Comparison of ENCODE assay signal across 12 cellular contexts in the genomic region with DNA sequence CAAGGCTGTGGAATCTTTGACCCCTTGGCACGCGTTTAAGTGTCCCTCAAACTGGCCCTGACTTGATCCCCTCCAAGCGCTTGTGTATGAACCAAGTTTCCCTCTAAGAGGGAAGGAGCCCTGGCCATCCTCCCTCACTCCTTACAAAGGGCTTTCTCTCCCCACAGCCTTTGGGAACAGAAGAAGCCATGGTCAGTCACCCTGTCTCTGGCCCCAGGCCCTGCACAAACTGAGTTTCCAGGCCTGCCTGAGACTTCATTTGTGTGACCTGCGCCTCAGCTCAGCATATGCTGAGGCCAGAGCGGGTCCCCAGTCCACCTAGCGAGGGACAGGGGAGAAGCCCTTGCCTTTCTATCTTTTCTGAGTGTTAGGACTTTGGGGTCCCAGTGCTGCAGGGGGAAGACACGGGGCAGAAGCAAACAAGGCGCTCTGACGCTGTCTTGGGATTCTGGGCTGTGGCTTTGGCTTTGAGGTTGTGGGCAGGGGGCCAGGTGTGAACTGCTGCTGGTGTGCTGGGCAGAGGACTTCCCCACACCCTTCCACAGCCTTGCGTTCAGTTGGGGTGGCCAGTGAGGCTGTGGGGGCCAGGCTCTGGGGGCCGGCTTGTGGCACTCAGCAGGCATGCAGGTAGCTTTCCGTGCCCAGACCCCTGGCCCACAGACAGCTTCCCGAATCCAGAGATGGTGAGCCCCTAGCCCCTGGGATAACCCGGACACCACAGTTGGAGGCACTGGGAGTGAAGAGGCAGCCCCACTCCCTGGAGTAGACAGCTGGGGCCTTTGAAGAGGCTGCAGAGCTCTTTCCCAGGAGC. TPM values are rescaled to one million over a fixed set of nuclear protein-coding genes. Genes with fewer than 3 reads are reported as not detected.
DNase-seq lines count a peak whose midpoint lies in the region; ATAC-seq and TF ChIP-seq lines count a peak whose summit lies in the region.
"Had no signal": no experiment of that assay in that cellular context is flagged by ENCODE, and none has a peak within 500 bp of the region (broad histone marks: within the 10 kb centered on the region; RNA-seq: fewer than 3 reads in every experiment).

No MANE protein-coding gene starts in this region.

- intact Hi-C loops in ascending aorta (cut with DNase I) = no loop called here

- H3K4me2 ChIP-seq in BLaER1 = peak overlapping the region; percentile 94

- H3K4me1 ChIP-seq in BLaER1 (peaks cover 60% of the 10 kb centered on the region), iPS-18a (ENCODE audit: control insufficient read depth, low read depth, low read length) (peaks cover 4% of the 10 kb centered on the region), ascending aorta (peaks cover 0 to 4% of the 10 kb centered on the region in 2 donors)

- H3K4me3 ChIP-seq in BLaER1 (no peak overlapping the region), NB4 (ENCODE audit: low read depth, low read length) (peak overlapping the region; percentile 74), iPS-18a (ENCODE audit: low read length) (peak overlapping the region; percentile 59), ascending aorta (no peak overlapping the region)
- H3K4me3 ChIP-seq: lung had no signal

- no peak for TF ChIP-seq CTCF in NB4 (IDR thresholded peaks at IDR 0.05; ENCODE audit: low read depth, low read length)
- no peak for TF ChIP-seq CTCF in ascending aorta (IDR thresholded peaks at IDR 0.05)

- H3K36me3 ChIP-seq in BLaER1 = no peaks in the 10 kb centered on the region
- no peaks in the 10 kb centered on the region for H3K36me3 ChIP-seq in iPS-18a (ENCODE audit: control insufficient read depth, low read depth, low read length)
- H3K36me3 ChIP-seq in ascending aorta = no peaks in the 10 kb centered on the region
- H3K36me3 ChIP-seq: heart right ventricle had no signal

- H3K9ac ChIP-seq in BLaER1 = no peak overlapping the region
- H3K9ac ChIP-seq in iPS-18a (ENCODE audit: low read length) = no peak overlapping the region

- H3K27ac ChIP-seq in BLaER1 (no peak overlapping the region), iPS-18a (ENCODE audit: low read length) (no peak overlapping the region), ascending aorta (no peak overlapping the region)
- H3K27ac ChIP-seq: heart right ventricle had no signal

- peaks cover 12% of the 10 kb centered on the region; the same call in 1 of the 2 replicates for H4K20me1 ChIP-seq in BLaER1

- peak; percentile 74 for DNase-seq in 8988T
- DNase-seq in NB4 (ENCODE audit: low read depth) = peak; percentile 60
- no peak for DNase-seq in ascending aorta (ENCODE audit: low spot score in 2 of 2)
- no peak for DNase-seq in foreskin melanocyte
- DNase-seq: HFFc6, NCI-H1694 had no signal

- no peak for ATAC-seq in GM18519 (IDR thresholded peaks at IDR 0.05; ENCODE audit: low FRiP score, unreplicated experiment)
- no peak for ATAC-seq in GM18870 (IDR thresholded peaks at IDR 0.05; ENCODE audit: unreplicated experiment)

- H3K27me3 ChIP-seq in BLaER1 (peaks cover 46% of the 10 kb centered on the region), iPS-18a (ENCODE audit: control insufficient read depth, insufficient read depth, low read length) (peaks cover 44% of the 10 kb centered on the region), ascending aorta (peaks cover 8% of the 10 kb centered on the region)

- TF ChIP-seq POLR2A in NB4 (IDR thresholded peaks at IDR 0.05; ENCODE audit: extremely low read depth, insufficient read length) = no peak

- H3K9me3 ChIP-seq in BLaER1 (no peaks in the 10 kb centered on the region), iPS-18a (ENCODE audit: control insufficient read depth, low read depth, low read length) (no peaks in the 10 kb centered on the region), ascending aorta (no peaks in the 10 kb centered on the region)
- H3K9me3 ChIP-seq: heart right ventricle had no signal

RNA-seq across cellular contexts. Expression of a gene that starts 1.5 kb away (rescaled TPM):
- not detected for total RNA-seq in ascending aorta

RNA-seq across cellular contexts. Expression of a gene that starts 59.9 kb away (rescaled TPM):
- 19.7 TPM for total RNA-seq in ascending aorta

Comparison
In these comparisons a context has a peak if more than half of its experiments do, and no peak if none do; other contexts are left out.
1. DNase-seq: peak in 8988T (single experiment) and NB4 (single experiment); none in ascending aorta (0 of 2) and foreskin melanocyte (single experiment).
2. H3K4me3 ChIP-seq: peak in NB4 (single experiment) and iPS-18a (single experiment); none in BLaER1 (single experiment) and ascending aorta (0 of 2).